ENCODE assay signal across 8 cellular contexts in genomic region chr4:138910201-138910913, GRCh38.
DNase-seq lines count a peak whose midpoint lies in the region; ATAC-seq and TF ChIP-seq lines count a peak whose summit lies in the region.

No MANE protein-coding gene starts in this region.

- H3K27me3 ChIP-seq in endocrine pancreas (ENCODE audit: control insufficient read depth, insufficient read depth, low read length) (no peaks in the 10 kb centered on the region), parathyroid adenoma (ENCODE audit: control insufficient read depth, insufficient read depth, low read length) (no peaks in the 10 kb centered on the region)

- peak overlapping the region; percentile 100 for H3K27ac ChIP-seq in parathyroid adenoma

- H3K4me3 ChIP-seq in endocrine pancreas (ENCODE audit: control insufficient read depth, insufficient read depth, low read length) (peak overlapping the region; percentile 63), parathyroid adenoma (ENCODE audit: low read depth, low read length) (peak overlapping the region; percentile 24)

- peaks cover 12% of the 10 kb centered on the region for H3K4me1 ChIP-seq in endocrine pancreas (ENCODE audit: control insufficient read depth, insufficient read depth, low read length)
- peaks cover 45% of the 10 kb centered on the region for H3K4me1 ChIP-seq in parathyroid adenoma

- H3K79me2 ChIP-seq in parathyroid adenoma, result no peaks in the 10 kb centered on the region

- H3K9me3 ChIP-seq in endocrine pancreas (ENCODE audit: control insufficient read depth, low read length), result no peaks in the 10 kb centered on the region
- H3K9me3 ChIP-seq in parathyroid adenoma (ENCODE audit: control insufficient read depth, low read length), result no peaks in the 10 kb centered on the region

- H3K4me2 ChIP-seq in parathyroid adenoma (ENCODE audit: low read length), result peak overlapping the region; percentile 65

- DNase-seq in EL (peak; percentile 20), NCI-H345 (lab: John Stamatoyannopoulos, UW) (peak; percentile 60), GM03348 (ENCODE audit: low spot score) (no peak), left lobe of liver (ENCODE audit: low spot score) (no peak), NK-92 (lab: John Stamatoyannopoulos, UW; ENCODE audit: unreplicated experiment) (no peak)
- DNase-seq in activated naive CD4-positive, alpha-beta T cell treated with anti-CD3 and anti-CD28 coated beads, Interleukin-2, amount 50 U/mL, for 16 hours, result no peak

- no peak for ATAC-seq in left lobe of liver

- peak overlapping the region; percentile 69 for H2AFZ ChIP-seq in parathyroid adenoma

- TF ChIP-seq CTCF in parathyroid adenoma (IDR thresholded peaks at IDR 0.05), result no peak

- peak overlapping the region; percentile 12 for H3K9ac ChIP-seq in endocrine pancreas (ENCODE audit: control insufficient read depth, insufficient read depth, low read length)
- H3K9ac ChIP-seq in parathyroid adenoma, result no peak overlapping the region

- H3K36me3 ChIP-seq in endocrine pancreas (ENCODE audit: control insufficient read depth, insufficient read depth, low read length) (no peaks in the 10 kb centered on the region), parathyroid adenoma (ENCODE audit: control insufficient read depth, insufficient read depth, low read length) (no peaks in the 10 kb centered on the region)

Comparison
In these comparisons a context has a peak if more than half of its experiments do, and no peak if none do; other contexts are left out.
1. DNase-seq: peak in EL (single experiment) and NCI-H345 (single experiment); none in GM03348 (single experiment), left lobe of liver (single experiment), activated naive CD4-positive, alpha-beta T cell treated with anti-CD3 and anti-CD28 coated beads, Interleukin-2, amount 50 U/mL, for 16 hours (single experiment) and NK-92 (single experiment).